26 cellular contexts compared by ENCODE assay signal in genomic region chr4:106614446-106614845, GRCh38.
DNase-seq lines count a peak whose midpoint lies in the region; ATAC-seq lines count a peak whose summit lies in the region.
"Had no signal": no experiment of that assay in that cellular context is flagged by ENCODE, and none has a peak within 500 bp of the region (broad histone marks: within the 10 kb centered on the region; RNA-seq: fewer than 3 reads in every experiment).

No MANE protein-coding gene starts in this region.

- intact Hi-C loops in naive thymus-derived CD4-positive, alpha-beta T cell (cut with micrococcal nuclease): no loop called here
- intact Hi-C loops in sciatic nerve (cut with DNase I): no loop called here

- POLR2A ChIA-PET in naive thymus-derived CD4-positive, alpha-beta T cell (lab: Charles Lee): no interaction called here

- no peak overlapping the region for H3K27ac Mint-ChIP-seq in immature natural killer cell
- no peak overlapping the region for H3K27ac Mint-ChIP-seq in naive thymus-derived CD4-positive, alpha-beta T cell
- H3K27ac Mint-ChIP-seq: activated naive CD4-positive, alpha-beta T cell treated with anti-CD3 and anti-CD28 coated beads, Interleukin-2, amount 10 ng/mL, durations not matched to agents 7 days and 5 days; CD8-positive, alpha-beta T cell; stimulated activated naive B cell treated with anti-CD40 and anti-IgM and Interleukin-4, amounts not matched to agents 10 μg/mL and 1 μg/mL and 100 μg/mL, for 72 hours had no signal

- no peak overlapping the region for H3K4me3 Mint-ChIP-seq in immature natural killer cell
- no peak overlapping the region for H3K4me3 Mint-ChIP-seq in naive thymus-derived CD4-positive, alpha-beta T cell
- H3K4me3 Mint-ChIP-seq: activated naive CD4-positive, alpha-beta T cell treated with anti-CD3 and anti-CD28 coated beads, Interleukin-2, amount 10 ng/mL, durations not matched to agents 7 days and 5 days; CD8-positive, alpha-beta T cell; stimulated activated naive B cell treated with anti-CD40 and anti-IgM and Interleukin-4, amounts not matched to agents 10 μg/mL and 1 μg/mL and 100 μg/mL, for 72 hours had no signal

- H3K79me2 ChIP-seq in ACC112 (ENCODE audit: control insufficient read depth, insufficient read depth, low read length, unreplicated experiment): no peaks in the 10 kb centered on the region

- H3K4me1 ChIP-seq in ACC112 (ENCODE audit: control insufficient read depth, insufficient read depth, low read length, unreplicated experiment): peaks cover 24% of the 10 kb centered on the region
- H3K4me1 ChIP-seq in naive thymus-derived CD4-positive, alpha-beta T cell (ENCODE audit: control insufficient read depth in 2 of 2, insufficient read depth in 2 of 2, low read length in 2 of 2): no peaks in the 10 kb centered on the region
- H3K4me1 ChIP-seq: lower lobe of right lung, pancreas, testis had no signal

- no peaks in the 10 kb centered on the region for H3K36me3 ChIP-seq in ACC112 (ENCODE audit: insufficient read depth, low read length)
- no peaks in the 10 kb centered on the region for H3K36me3 ChIP-seq in naive thymus-derived CD4-positive, alpha-beta T cell (ENCODE audit: control insufficient read depth in 2 of 3, insufficient read depth in 3 of 3, low read length in 3 of 3)
- H3K36me3 ChIP-seq: lower lobe of right lung, pancreas had no signal

- H2AFZ ChIP-seq in ACC112 (ENCODE audit: low read length, unreplicated experiment): peak overlapping the region; percentile 98

- DNase-seq in HCEC 1CT (peak; percentile 38), amniotic epithelial cell (ENCODE audit: low read depth) (peak; percentile 26), hepatic stellate cell (ENCODE audit: low spot score) (peak; percentile 9), immature natural killer cell (no peak), RKO (ENCODE audit: low spot score) (no peak), sciatic nerve (ENCODE audit: low spot score) (no peak)
- DNase-seq in naive thymus-derived CD4-positive, alpha-beta T cell: no peak
- DNase-seq: ACHN; activated CD4-positive, CD25-positive, alpha-beta regulatory T cell treated with anti-CD3 and anti-CD28 coated beads, Interleukin-2, amount 50 U/mL, for 72 hours; activated CD8-positive, alpha-beta memory T cell treated with anti-CD3 and anti-CD28 coated beads for 24 hours; activated naive CD4-positive, alpha-beta T cell treated with anti-CD3 and anti-CD28 coated beads, Interleukin-2, amount 10 ng/mL, durations not matched to agents 7 days and 5 days; activated T-cell treated with anti-CD3 and anti-CD28 coated beads, Interleukin-2, amount 50 U/mL, for 48 hours; CD8-positive, alpha-beta T cell; Karpas-422; lower lobe of right lung; NCI-H1092 treated with DMSO at 0.1 percent for 48 hours; NCI-H2081; NCI-H446 treated with DMSO at 0.1 percent for 48 hours; pancreas; stimulated activated CD4-positive, alpha-beta T cell treated with anti-CD3 and anti-CD28 coated beads, Interleukin-1b, Interleukin-23, amount 100 ng/mL, for 48 hours; stimulated activated naive B cell treated with anti-CD40 and anti-IgM and Interleukin-4, amounts not matched to agents 10 μg/mL and 1 μg/mL and 100 μg/mL, for 72 hours; SW 1271; testis had no signal

- H3K9me3 Mint-ChIP-seq in immature natural killer cell: peaks cover 2 to 10% (median 6%) of the 10 kb centered on the region in 6 donors
- peaks cover 0 to 8% (median 1%) of the 10 kb centered on the region in 11 donors for H3K9me3 Mint-ChIP-seq in naive thymus-derived CD4-positive, alpha-beta T cell

- no peak overlapping the region for H3K27ac ChIP-seq in ACC112 (ENCODE audit: low read depth, low read length)
- H3K27ac ChIP-seq in naive thymus-derived CD4-positive, alpha-beta T cell (ENCODE audit: low read depth, low read length): no peak overlapping the region
- H3K27ac ChIP-seq: lower lobe of right lung, pancreas, RWPE1, testis had no signal

- CTCF ChIA-PET in naive thymus-derived CD4-positive, alpha-beta T cell (lab: Charles Lee): no interaction called here

- H3K27me3 Mint-ChIP-seq in immature natural killer cell (ENCODE audit: low read depth in 3 of 3): peaks cover 0 to 2% (median 0%) of the 10 kb centered on the region in 3 donors
- no peaks in the 10 kb centered on the region for H3K27me3 Mint-ChIP-seq in naive thymus-derived CD4-positive, alpha-beta T cell
- H3K27me3 Mint-ChIP-seq: activated naive CD4-positive, alpha-beta T cell treated with anti-CD3 and anti-CD28 coated beads, Interleukin-2, amount 10 ng/mL, durations not matched to agents 7 days and 5 days; stimulated activated naive B cell treated with anti-CD40 and anti-IgM and Interleukin-4, amounts not matched to agents 10 μg/mL and 1 μg/mL and 100 μg/mL, for 72 hours had no signal

- H3K9me3 ChIP-seq in naive thymus-derived CD4-positive, alpha-beta T cell (ENCODE audit: control insufficient read depth in 2 of 3, low read length in 3 of 3): no peaks in the 10 kb centered on the region
- H3K9me3 ChIP-seq: lower lobe of right lung, pancreas, testis had no signal

- H3K36me3 Mint-ChIP-seq in immature natural killer cell: no peaks in the 10 kb centered on the region
- no peaks in the 10 kb centered on the region for H3K36me3 Mint-ChIP-seq in naive thymus-derived CD4-positive, alpha-beta T cell
- H3K36me3 Mint-ChIP-seq: activated naive CD4-positive, alpha-beta T cell treated with anti-CD3 and anti-CD28 coated beads, Interleukin-2, amount 10 ng/mL, durations not matched to agents 7 days and 5 days; CD8-positive, alpha-beta T cell; stimulated activated naive B cell treated with anti-CD40 and anti-IgM and Interleukin-4, amounts not matched to agents 10 μg/mL and 1 μg/mL and 100 μg/mL, for 72 hours had no signal

- no peaks in the 10 kb centered on the region for H3K27me3 ChIP-seq in ACC112 (ENCODE audit: insufficient read depth, low read length)
- no peaks in the 10 kb centered on the region for H3K27me3 ChIP-seq in naive thymus-derived CD4-positive, alpha-beta T cell (ENCODE audit: control insufficient read depth in 2 of 2, insufficient read depth in 2 of 2, low read length in 2 of 2)
- H3K27me3 ChIP-seq: pancreas, testis had no signal

- H3K4me1 Mint-ChIP-seq in immature natural killer cell: no peaks in the 10 kb centered on the region
- H3K4me1 Mint-ChIP-seq in naive thymus-derived CD4-positive, alpha-beta T cell: no peaks in the 10 kb centered on the region
- H3K4me1 Mint-ChIP-seq: activated naive CD4-positive, alpha-beta T cell treated with anti-CD3 and anti-CD28 coated beads, Interleukin-2, amount 10 ng/mL, durations not matched to agents 7 days and 5 days; stimulated activated naive B cell treated with anti-CD40 and anti-IgM and Interleukin-4, amounts not matched to agents 10 μg/mL and 1 μg/mL and 100 μg/mL, for 72 hours had no signal

- no peak for ATAC-seq in naive thymus-derived CD4-positive, alpha-beta T cell
- no peak for ATAC-seq in sciatic nerve
- ATAC-seq: CD8-positive, alpha-beta T cell; GM12878; lower lobe of right lung; pancreas; stimulated activated naive B cell treated with anti-CD40 and anti-IgM and Interleukin-4, amounts not matched to agents 10 μg/mL and 1 μg/mL and 100 μg/mL, for 72 hours had no signal

- H3K4me3 ChIP-seq in ACC112 (ENCODE audit: low read depth, low read length): peak overlapping the region; percentile 67
- no peak overlapping the region for H3K4me3 ChIP-seq in naive thymus-derived CD4-positive, alpha-beta T cell (ENCODE audit: low read length)
- H3K4me3 ChIP-seq: GM12878, lower lobe of right lung, pancreas, testis had no signal

Comparison
In these comparisons a context has a peak if more than half of its experiments do, and no peak if none do; other contexts are left out.
1. DNase-seq: peak in HCEC 1CT (single experiment), amniotic epithelial cell (single experiment) and hepatic stellate cell (single experiment); none in immature natural killer cell (0 of 3), naive thymus-derived CD4-positive, alpha-beta T cell (0 of 9), RKO (single experiment) and sciatic nerve (single experiment).